Comparison of ENCODE assay signal across 8 cellular contexts in genomic region chr7:149799397-149800168, GRCh38. TPM values are rescaled to one million over a fixed set of nuclear protein-coding genes. Genes with fewer than 3 reads are reported as not detected.
A peak's percentile ranks its signal among the peaks of the same experiment; 100 is the strongest.
DNase-seq lines count a peak whose midpoint lies in the region; ATAC-seq lines count a peak whose summit lies in the region.

No MANE protein-coding gene starts in this region.

- no peak overlapping the region for H3K27ac Mint-ChIP-seq in effector memory CD8-positive, alpha-beta T cell

- peak; percentile 57 for ATAC-seq in effector memory CD8-positive, alpha-beta T cell (replicated peaks)

- H3K27me3 Mint-ChIP-seq in effector memory CD8-positive, alpha-beta T cell: peaks cover 0 to 27% of the 10 kb centered on the region in 2 donors

- DNase-seq in ACHN (peak; percentile 39), H4 (ENCODE audit: low spot score) (peak; percentile 23), mesenteric fat pad (ENCODE audit: low spot score) (no peak), NCI-H446 treated with DMSO at 0.1 percent for 48 hours (lab: John Stamatoyannopoulos, UW) (no peak), glomerular visceral epithelial cell (ENCODE audit: extremely low spot score) (no peak)
- DNase-seq in activated CD4-positive, CD25-positive, alpha-beta regulatory T cell treated with anti-CD3 and anti-CD28 coated beads, Interleukin-2, amount 50 U/mL, for 72 hours: peak; percentile 53
- DNase-seq in effector memory CD8-positive, alpha-beta T cell: peak; percentile 45 to 54 (median 52)
- DNase-seq in stimulated activated CD4-positive, alpha-beta T cell treated with anti-CD3 and anti-CD28 coated beads, Interleukin-15, amount 100 ng/mL, for 48 hours (ENCODE audit: low read depth in 2 of 2): peak; percentile 16 to 50

- H3K4me1 Mint-ChIP-seq in effector memory CD8-positive, alpha-beta T cell (ENCODE audit: low read depth in 2 of 2): no peaks in the 10 kb centered on the region

- in situ Hi-C loops in ACHN (cut with HindIII; ENCODE audit: low pct_ligation_motif_present, low pct_unique_long_range_greater_than_20kb, low sequenced_read_pairs): no loop called here

- no peak overlapping the region for H3K4me3 Mint-ChIP-seq in effector memory CD8-positive, alpha-beta T cell

- no peaks in the 10 kb centered on the region for H3K36me3 Mint-ChIP-seq in effector memory CD8-positive, alpha-beta T cell (ENCODE audit: insufficient read depth)

- H3K9me3 Mint-ChIP-seq in effector memory CD8-positive, alpha-beta T cell: no peaks in the 10 kb centered on the region

RNA-seq across cellular contexts. Expression of gene ZNF467, which starts 26.2 kb away (rescaled TPM):
- 1.1 and 3.0 TPM in 2 replicates for total RNA-seq in H4 (2014; rRNA removed; shearing (Covaris generic))
- 11.5 TPM for total RNA-seq in mesenteric fat pad

RNA-seq across cellular contexts. Expression of gene ZNF862, which starts 38.6 kb away (rescaled TPM):
- 2.1 and 16.0 TPM in 2 replicates for total RNA-seq in H4 (2014; rRNA removed; shearing (Covaris generic))
- total RNA-seq in mesenteric fat pad: 9.4 TPM

Comparison
In these comparisons a context has a peak if more than half of its experiments do, and no peak if none do; other contexts are left out.
1. DNase-seq: peak in ACHN (single experiment), H4 (single experiment), activated CD4-positive, CD25-positive, alpha-beta regulatory T cell treated with anti-CD3 and anti-CD28 coated beads, Interleukin-2, amount 50 U/mL, for 72 hours (single experiment), effector memory CD8-positive, alpha-beta T cell (3 of 3) and stimulated activated CD4-positive, alpha-beta T cell treated with anti-CD3 and anti-CD28 coated beads, Interleukin-15, amount 100 ng/mL, for 48 hours (2 of 2); none in mesenteric fat pad (single experiment), NCI-H446 treated with DMSO at 0.1 percent for 48 hours (single experiment) and glomerular visceral epithelial cell (single experiment).